ENCODE assay signal across 8 cellular contexts in the genomic region with DNA sequence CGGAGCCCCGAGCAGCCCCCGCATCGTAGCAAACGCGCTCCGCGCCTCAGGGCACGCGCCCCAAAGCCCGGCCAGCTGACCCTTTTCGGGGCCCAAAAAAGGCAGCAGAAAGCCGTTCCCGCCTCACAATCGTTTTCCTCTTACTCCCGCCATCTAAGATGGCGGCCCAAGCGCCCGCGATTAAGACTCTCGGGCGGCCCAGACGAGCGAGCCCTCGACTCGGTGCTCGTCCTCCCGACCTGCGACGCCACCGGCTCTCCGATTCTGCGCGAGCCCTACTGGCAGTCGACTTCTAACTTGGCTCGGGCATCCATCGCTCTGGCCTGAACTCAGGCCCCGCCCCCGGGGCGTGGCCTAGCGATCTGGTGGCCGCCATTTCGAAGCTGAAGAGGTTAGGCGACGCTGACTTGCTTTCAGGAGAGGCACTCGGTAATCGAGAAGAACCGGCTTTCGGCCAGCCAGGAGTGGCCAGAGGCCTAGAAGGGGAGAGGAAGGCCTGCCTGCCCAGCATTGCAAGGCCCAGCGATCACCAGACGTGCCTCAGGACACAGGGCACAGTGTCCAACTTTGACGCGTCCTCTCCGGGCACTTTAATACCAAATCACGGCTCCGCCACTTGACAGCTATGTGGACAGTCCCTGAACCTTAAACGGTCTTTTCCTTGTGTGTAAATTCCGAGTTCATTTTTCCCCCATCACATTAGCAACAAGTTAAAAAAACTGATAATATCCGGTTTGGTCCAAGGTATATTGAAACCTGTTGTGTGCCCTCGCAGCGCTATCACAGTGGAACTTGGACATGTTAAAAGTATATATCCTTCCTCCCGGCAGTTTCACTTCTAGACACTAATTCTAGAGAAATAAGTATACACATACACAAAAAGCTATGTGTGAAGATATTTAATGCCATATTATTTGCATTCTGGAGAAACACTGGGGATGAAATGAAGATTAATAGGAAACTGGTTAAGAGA. TPM values are rescaled to one million over a fixed set of nuclear protein-coding genes. Genes with fewer than 3 reads are reported as not detected.
DNase-seq lines count a peak whose midpoint lies in the region; ATAC-seq and TF ChIP-seq lines count a peak whose summit lies in the region.

A gene (minus strand): TSS at position 182 of the 973 bp plus-strand sequence. CDS start 45,396 bp downstream, outside the sequence.

- DNase-seq in CD14-positive monocyte (ENCODE audit: low spot score) (peak; percentile 98), NCI-H82 (lab: John Stamatoyannopoulos, UW) (peak; percentile 98), dermis microvascular lymphatic vessel endothelial cell (ENCODE audit: low read depth in 2 of 2) (peak; percentile 96 to 99)
- peak; percentile 97 for DNase-seq in activated CD4-positive, alpha-beta T cell treated with anti-CD3 and anti-CD28 coated beads, Interleukin-2, amount 50 U/mL, for 48 hours
- peak; percentile 98 for DNase-seq in stimulated activated CD4-positive, alpha-beta T cell treated with anti-CD3 and anti-CD28 coated beads, Interleukin-4, amount 100 ng/mL, for 24 hours

- H3K27ac Mint-ChIP-seq in CD14-positive monocyte: peak within 1 kb of the TSS; percentile 96 to 99 (median 99)

- intact Hi-C loops in CD14-positive monocyte (cut with micrococcal nuclease): loop anchor here (2.0 to 5.0 kb wide), 4 partner anchors 15 to 107 kb away; a partner anchor contains a TSS

- H3K27ac ChIP-seq in liver (ENCODE audit: low read depth in 1 of 2, low read length in 2 of 2): peak within 1 kb of the TSS; percentile 99 to 100

- no peaks in the 10 kb centered on the region for H3K9me3 ChIP-seq in liver (ENCODE audit: control insufficient read depth in 4 of 4, low read length in 3 of 4)

- H3K9me3 Mint-ChIP-seq in CD14-positive monocyte: no peaks in the 10 kb centered on the region

- peak within 1 kb of the TSS; percentile 97 to 100 (median 100) for H3K4me3 ChIP-seq in liver (ENCODE audit: low read depth in 1 of 3, low read length in 3 of 3)

- no peak for TF ChIP-seq CTCF in CD14-positive monocyte (IDR thresholded peaks at IDR 0.05)
- TF ChIP-seq CTCF in liver (IDR thresholded peaks at IDR 0.05; ENCODE audit: low read depth, low read length, missing input control): no peak

- peaks cover 0 to 3% of the 10 kb centered on the region in 2 donors for H3K36me3 Mint-ChIP-seq in CD14-positive monocyte

- under 1% methylated on average over 62 of the region's 62 CpGs for WGBS in liver

- ATAC-seq in GM19397 (IDR thresholded peaks at IDR 0.05; ENCODE audit: unreplicated experiment) (peak; percentile 95), HG03571 (IDR thresholded peaks at IDR 0.05; ENCODE audit: unreplicated experiment) (peak; percentile 94)

- peaks cover 0 to 2% (median 0%) of the 10 kb centered on the region in 3 donors for H3K27me3 Mint-ChIP-seq in CD14-positive monocyte (ENCODE audit: low read depth in 3 of 3)

- H3K36me3 ChIP-seq in liver (ENCODE audit: control insufficient read depth in 4 of 4, insufficient read depth in 3 of 4, low read depth in 1 of 4, low read length in 3 of 4): no peaks in the 10 kb centered on the region

- peak within 1 kb of the TSS; percentile 95 to 97 for H3K4me3 Mint-ChIP-seq in CD14-positive monocyte

- H3K4me1 Mint-ChIP-seq in CD14-positive monocyte: peaks cover 37% of the 10 kb centered on the region

- TF ChIP-seq RAD21 in liver (IDR thresholded peaks at IDR 0.05): peak; percentile 49 to 63

- no peaks in the 10 kb centered on the region for H3K27me3 ChIP-seq in liver (ENCODE audit: control insufficient read depth in 4 of 4, insufficient read depth in 4 of 4, low read length in 3 of 4)

- peak within 1 kb of the TSS; percentile 94 to 100 for H3K9ac ChIP-seq in liver (ENCODE audit: low read depth in 1 of 2, low read length in 2 of 2)

- peaks cover 9 to 32% (median 23%) of the 10 kb centered on the region in 4 donors for H3K4me1 ChIP-seq in liver (ENCODE audit: control insufficient read depth in 4 of 4, insufficient read depth in 4 of 4, low read length in 3 of 4)

TF ChIP-seq in liver, 16 proteins besides CTCF, POLR2A, EP300 and RAD21:
- TF ChIP-seq, protein P1, sequence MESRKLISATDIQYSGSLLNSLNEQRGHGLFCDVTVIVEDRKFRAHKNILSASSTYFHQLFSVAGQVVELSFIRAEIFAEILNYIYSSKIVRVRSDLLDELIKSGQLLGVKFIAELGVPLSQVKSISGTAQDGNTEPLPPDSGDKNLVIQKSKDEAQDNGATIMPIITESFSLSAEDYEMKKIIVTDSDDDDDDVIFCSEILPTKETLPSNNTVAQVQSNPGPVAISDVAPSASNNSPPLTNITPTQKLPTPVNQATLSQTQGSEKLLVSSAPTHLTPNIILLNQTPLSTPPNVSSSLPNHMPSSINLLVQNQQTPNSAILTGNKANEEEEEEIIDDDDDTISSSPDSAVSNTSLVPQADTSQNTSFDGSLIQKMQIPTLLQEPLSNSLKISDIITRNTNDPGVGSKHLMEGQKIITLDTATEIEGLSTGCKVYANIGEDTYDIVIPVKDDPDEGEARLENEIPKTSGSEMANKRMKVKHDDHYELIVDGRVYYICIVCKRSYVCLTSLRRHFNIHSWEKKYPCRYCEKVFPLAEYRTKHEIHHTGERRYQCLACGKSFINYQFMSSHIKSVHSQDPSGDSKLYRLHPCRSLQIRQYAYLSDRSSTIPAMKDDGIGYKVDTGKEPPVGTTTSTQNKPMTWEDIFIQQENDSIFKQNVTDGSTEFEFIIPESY (IDR thresholded peaks at IDR 0.05): peak; percentile 78
- peak in 1 of 2 donors; percentile 37 for TF ChIP-seq HNF4A (conservative IDR thresholded peaks at IDR 0.05)
- no peak for TF ChIP-seq HNF4G (IDR thresholded peaks at IDR 0.05)
- TF ChIP-seq SP1 (IDR thresholded peaks at IDR 0.05): peak; percentile 85
- peak; percentile 24 for TF ChIP-seq FOXA2 (IDR thresholded peaks at IDR 0.05)
- TF ChIP-seq, protein P2, sequence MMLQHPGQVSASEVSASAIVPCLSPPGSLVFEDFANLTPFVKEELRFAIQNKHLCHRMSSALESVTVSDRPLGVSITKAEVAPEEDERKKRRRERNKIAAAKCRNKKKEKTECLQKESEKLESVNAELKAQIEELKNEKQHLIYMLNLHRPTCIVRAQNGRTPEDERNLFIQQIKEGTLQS (IDR thresholded peaks at IDR 0.05): peak; percentile 38
- peak; percentile 62 for TF ChIP-seq NR2F2 (IDR thresholded peaks at IDR 0.05)
- TF ChIP-seq, protein P3, sequence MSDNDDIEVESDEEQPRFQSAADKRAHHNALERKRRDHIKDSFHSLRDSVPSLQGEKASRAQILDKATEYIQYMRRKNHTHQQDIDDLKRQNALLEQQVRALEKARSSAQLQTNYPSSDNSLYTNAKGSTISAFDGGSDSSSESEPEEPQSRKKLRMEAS (IDR thresholded peaks at IDR 0.05): peak; percentile 77
- TF ChIP-seq JUND (IDR thresholded peaks at IDR 0.05): peak; percentile 26 to 45
- TF ChIP-seq FOXA1 (IDR thresholded peaks at IDR 0.05): no peak
- TF ChIP-seq GABPA (IDR thresholded peaks at IDR 0.05 in 1 of 2, conservative IDR thresholded peaks at IDR 0.05 in 1 of 2): peak in 1 of 2 donors; percentile 16
- TF ChIP-seq TAF1 (conservative IDR thresholded peaks at IDR 0.05): peak; percentile 73
- TF ChIP-seq EGR1 (IDR thresholded peaks at IDR 0.05; ENCODE audit: low read depth in 2 of 2): no peak
- peak; percentile 46 to 64 for TF ChIP-seq RXRA (IDR thresholded peaks at IDR 0.05)
- peak; percentile 99 for TF ChIP-seq YY1 (IDR thresholded peaks at IDR 0.05)
- TF ChIP-seq, protein P4, sequence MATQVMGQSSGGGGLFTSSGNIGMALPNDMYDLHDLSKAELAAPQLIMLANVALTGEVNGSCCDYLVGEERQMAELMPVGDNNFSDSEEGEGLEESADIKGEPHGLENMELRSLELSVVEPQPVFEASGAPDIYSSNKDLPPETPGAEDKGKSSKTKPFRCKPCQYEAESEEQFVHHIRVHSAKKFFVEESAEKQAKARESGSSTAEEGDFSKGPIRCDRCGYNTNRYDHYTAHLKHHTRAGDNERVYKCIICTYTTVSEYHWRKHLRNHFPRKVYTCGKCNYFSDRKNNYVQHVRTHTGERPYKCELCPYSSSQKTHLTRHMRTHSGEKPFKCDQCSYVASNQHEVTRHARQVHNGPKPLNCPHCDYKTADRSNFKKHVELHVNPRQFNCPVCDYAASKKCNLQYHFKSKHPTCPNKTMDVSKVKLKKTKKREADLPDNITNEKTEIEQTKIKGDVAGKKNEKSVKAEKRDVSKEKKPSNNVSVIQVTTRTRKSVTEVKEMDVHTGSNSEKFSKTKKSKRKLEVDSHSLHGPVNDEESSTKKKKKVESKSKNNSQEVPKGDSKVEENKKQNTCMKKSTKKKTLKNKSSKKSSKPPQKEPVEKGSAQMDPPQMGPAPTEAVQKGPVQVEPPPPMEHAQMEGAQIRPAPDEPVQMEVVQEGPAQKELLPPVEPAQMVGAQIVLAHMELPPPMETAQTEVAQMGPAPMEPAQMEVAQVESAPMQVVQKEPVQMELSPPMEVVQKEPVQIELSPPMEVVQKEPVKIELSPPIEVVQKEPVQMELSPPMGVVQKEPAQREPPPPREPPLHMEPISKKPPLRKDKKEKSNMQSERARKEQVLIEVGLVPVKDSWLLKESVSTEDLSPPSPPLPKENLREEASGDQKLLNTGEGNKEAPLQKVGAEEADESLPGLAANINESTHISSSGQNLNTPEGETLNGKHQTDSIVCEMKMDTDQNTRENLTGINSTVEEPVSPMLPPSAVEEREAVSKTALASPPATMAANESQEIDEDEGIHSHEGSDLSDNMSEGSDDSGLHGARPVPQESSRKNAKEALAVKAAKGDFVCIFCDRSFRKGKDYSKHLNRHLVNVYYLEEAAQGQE (IDR thresholded peaks at IDR 0.05): peak; percentile 95

RNA-seq across cellular contexts. Expression of the gene that starts here (rescaled TPM):
- polyA plus RNA-seq in CD14-positive monocyte: 10 to 100 TPM; 73.0 to 79.5 TPM
- total RNA-seq in dermis microvascular lymphatic vessel endothelial cell: 70.9 and 84.0 TPM in 2 replicates
- 10 to 100 TPM; 74.2 to 92.3 TPM for total RNA-seq in liver
- 10 to 100 TPM; 44.3 to 52.3 TPM for polyA plus RNA-seq in liver

Comparison
In these comparisons a context has a peak if more than half of its experiments do, and no peak if none do; other contexts are left out.
1. Peak in every context shown above with its lines: DNase-seq, ATAC-seq, H3K4me3 ChIP-seq and H3K27ac ChIP-seq.